Comparison of ENCODE assay signal across 8 cellular contexts in the genomic region with DNA sequence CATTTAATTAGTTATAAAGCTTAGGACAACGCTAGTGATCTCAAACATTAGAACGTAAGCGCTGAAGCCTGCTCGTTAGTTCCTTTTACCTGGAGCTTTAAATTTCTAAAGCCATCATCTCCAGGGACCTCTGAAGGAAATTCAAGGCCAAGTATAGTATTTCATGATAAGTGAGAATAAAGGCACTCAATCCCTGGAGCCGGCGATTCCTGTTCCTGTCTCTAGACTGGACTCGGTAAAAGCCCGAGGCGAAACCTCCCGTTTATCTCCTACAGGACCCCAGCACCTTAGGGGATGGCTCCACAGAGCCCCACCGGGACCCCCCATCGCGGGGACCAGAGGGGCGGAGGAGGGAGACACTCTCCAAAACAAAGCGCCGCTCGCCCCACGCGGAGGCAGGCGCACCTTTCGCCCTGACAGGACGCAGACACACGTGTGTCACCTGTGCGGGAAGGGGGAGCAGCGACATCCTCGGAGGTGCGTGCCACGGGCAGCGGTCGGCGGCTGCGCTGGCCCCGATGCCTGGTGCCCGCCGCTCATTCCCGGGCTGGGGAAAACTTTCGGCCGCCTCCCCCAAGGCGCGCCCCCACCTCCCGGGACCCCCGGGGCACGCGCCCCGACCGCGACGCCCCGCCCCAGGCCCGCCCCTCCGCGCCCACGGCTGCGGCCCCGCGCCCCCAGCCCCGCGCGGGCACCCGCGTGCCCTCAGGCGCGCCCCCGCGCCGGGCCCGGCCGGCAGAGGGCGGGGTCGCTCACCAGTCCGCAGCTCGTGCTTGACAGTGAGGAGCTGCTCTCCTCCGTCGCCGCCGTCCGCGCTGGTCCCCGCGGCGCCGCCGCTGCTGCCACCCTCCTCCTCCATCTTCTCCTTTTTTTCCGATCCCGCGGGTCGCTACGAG. TPM values are rescaled to one million over a fixed set of nuclear protein-coding genes. Genes with fewer than 3 reads are reported as not detected.
DNase-seq lines count a peak whose midpoint lies in the region; ATAC-seq and TF ChIP-seq lines count a peak whose summit lies in the region.

No MANE protein-coding gene starts in this region.

- TF ChIP-seq CTCF in endothelial cell (IDR thresholded peaks at IDR 0.05; ENCODE audit: unreplicated experiment), result peak; percentile 27

- H3K4me3 Mint-ChIP-seq in endothelial cell (ENCODE audit: unreplicated experiment), result peak overlapping the region; percentile 80
- no peak overlapping the region for H3K4me3 Mint-ChIP-seq in stimulated activated effector memory CD8-positive, alpha-beta T cell treated with anti-CD3 and anti-CD28 coated beads, Interleukin-12 subunit alpha, Interleukin-12 subunit beta, amount 100 ng/mL, for 72 hours

- DNase-seq in AG08396 (ENCODE audit: low spot score), result peak; percentile 72
- DNase-seq in NCI-H748 (lab: John Stamatoyannopoulos, UW; ENCODE audit: unreplicated experiment), result peak; percentile 91
- DNase-seq in activated CD8-positive, alpha-beta memory T cell treated with anti-CD3 and anti-CD28 coated beads, Interleukin-2, amount 50 U/mL, for 48 hours, result peak; percentile 79
- peak; percentile 74 for DNase-seq in endothelial cell (ENCODE audit: low spot score)
- DNase-seq in mucosa of gallbladder (ENCODE audit: low spot score), result peak; percentile 13
- DNase-seq in stimulated activated effector memory CD8-positive, alpha-beta T cell treated with anti-CD3 and anti-CD28 coated beads, Interleukin-12 subunit alpha, Interleukin-12 subunit beta, amount 100 ng/mL, for 72 hours (ENCODE audit: low spot score in 2 of 2), result peak; percentile 33 to 83

- H3K27me3 Mint-ChIP-seq in endothelial cell (ENCODE audit: unreplicated experiment), result peaks cover 3% of the 10 kb centered on the region

- H3K4me1 Mint-ChIP-seq in endothelial cell (ENCODE audit: unreplicated experiment), result peaks cover 5% of the 10 kb centered on the region
- peaks cover 49% of the 10 kb centered on the region for H3K4me1 Mint-ChIP-seq in stimulated activated effector memory CD8-positive, alpha-beta T cell treated with anti-CD3 and anti-CD28 coated beads, Interleukin-12 subunit alpha, Interleukin-12 subunit beta, amount 100 ng/mL, for 72 hours

- ATAC-seq in GM18870 (IDR thresholded peaks at IDR 0.05; ENCODE audit: unreplicated experiment) (peak; percentile 9), HG03175 (IDR thresholded peaks at IDR 0.05; ENCODE audit: unreplicated experiment) (peak; percentile 28)
- ATAC-seq in stimulated activated effector memory CD8-positive, alpha-beta T cell treated with anti-CD3 and anti-CD28 coated beads, Interleukin-12 subunit alpha, Interleukin-12 subunit beta, amount 100 ng/mL, for 72 hours, result peak; percentile 47

- H3K9me3 Mint-ChIP-seq in endothelial cell (ENCODE audit: unreplicated experiment), result no peaks in the 10 kb centered on the region
- peaks cover 3% of the 10 kb centered on the region for H3K9me3 Mint-ChIP-seq in stimulated activated effector memory CD8-positive, alpha-beta T cell treated with anti-CD3 and anti-CD28 coated beads, Interleukin-12 subunit alpha, Interleukin-12 subunit beta, amount 100 ng/mL, for 72 hours

- H3K36me3 Mint-ChIP-seq in endothelial cell (ENCODE audit: low read depth, unreplicated experiment), result no peaks in the 10 kb centered on the region
- H3K36me3 Mint-ChIP-seq in stimulated activated effector memory CD8-positive, alpha-beta T cell treated with anti-CD3 and anti-CD28 coated beads, Interleukin-12 subunit alpha, Interleukin-12 subunit beta, amount 100 ng/mL, for 72 hours, result peaks cover 25% of the 10 kb centered on the region

- no peak overlapping the region for H3K27ac Mint-ChIP-seq in endothelial cell (ENCODE audit: unreplicated experiment)
- H3K27ac Mint-ChIP-seq in stimulated activated effector memory CD8-positive, alpha-beta T cell treated with anti-CD3 and anti-CD28 coated beads, Interleukin-12 subunit alpha, Interleukin-12 subunit beta, amount 100 ng/mL, for 72 hours, result no peak overlapping the region

RNA-seq across cellular contexts. Expression of gene RPS6KA5, which starts 0.6 kb away (rescaled TPM):
- total RNA-seq in endothelial cell (ENCODE audit: unreplicated experiment) (13.8 TPM), mucosa of gallbladder (7.1 TPM)

RNA-seq across cellular contexts. Expression of gene DGLUCY, which starts 54.0 kb away (rescaled TPM):
- 65.1 TPM for total RNA-seq in endothelial cell (ENCODE audit: unreplicated experiment)
- 97.6 TPM for total RNA-seq in mucosa of gallbladder

Comparison
In these comparisons a context has a peak if more than half of its experiments do, and no peak if none do; other contexts are left out.
1. Peak in every context shown above with its lines: DNase-seq and ATAC-seq.
2. DNase-seq: peak in every context shown above with its lines; median percentile 91 in NCI-H748; 79 in activated CD8-positive, alpha-beta memory T cell treated with anti-CD3 and anti-CD28 coated beads, Interleukin-2, amount 50 U/mL, for 48 hours; 74 in endothelial cell; 72 in AG08396; 58 in stimulated activated effector memory CD8-positive, alpha-beta T cell treated with anti-CD3 and anti-CD28 coated beads, Interleukin-12 subunit alpha, Interleukin-12 subunit beta, amount 100 ng/mL, for 72 hours; 13 in mucosa of gallbladder.